In genomic region chr10:110535958-110536891, GRCh38 we compare ENCODE assay signal across 1 cellular context.
TF ChIP-seq lines count a peak whose summit lies in the region.

No MANE protein-coding gene starts in this region.

TF ChIP-seq in GM12878, 131 proteins besides CTCF, POLR2A, EP300 and RAD21 (continued from another document and continues in another):
- TF ChIP-seq, protein P1, sequence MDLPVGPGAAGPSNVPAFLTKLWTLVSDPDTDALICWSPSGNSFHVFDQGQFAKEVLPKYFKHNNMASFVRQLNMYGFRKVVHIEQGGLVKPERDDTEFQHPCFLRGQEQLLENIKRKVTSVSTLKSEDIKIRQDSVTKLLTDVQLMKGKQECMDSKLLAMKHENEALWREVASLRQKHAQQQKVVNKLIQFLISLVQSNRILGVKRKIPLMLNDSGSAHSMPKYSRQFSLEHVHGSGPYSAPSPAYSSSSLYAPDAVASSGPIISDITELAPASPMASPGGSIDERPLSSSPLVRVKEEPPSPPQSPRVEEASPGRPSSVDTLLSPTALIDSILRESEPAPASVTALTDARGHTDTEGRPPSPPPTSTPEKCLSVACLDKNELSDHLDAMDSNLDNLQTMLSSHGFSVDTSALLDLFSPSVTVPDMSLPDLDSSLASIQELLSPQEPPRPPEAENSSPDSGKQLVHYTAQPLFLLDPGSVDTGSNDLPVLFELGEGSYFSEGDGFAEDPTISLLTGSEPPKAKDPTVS (IDR thresholded peaks at IDR 0.05; ENCODE audit: low read depth, low read length): no peak
- TF ChIP-seq PKNOX1 (IDR thresholded peaks at IDR 0.05) (peak; percentile 61), STAT3 (IDR thresholded peaks at IDR 0.05; ENCODE audit: low read depth, low read length) (no peak), RBBP5 (conservative IDR thresholded peaks at IDR 0.05) (no peak), CBFB (IDR thresholded peaks at IDR 0.05; ENCODE audit: low read depth) (peak; percentile 95), JUND (IDR thresholded peaks at IDR 0.05; ENCODE audit: low read depth, low read length) (no peak), SMC3 (IDR thresholded peaks at IDR 0.05; ENCODE audit: borderline replicate concordance, low read length) (peak; percentile 46; the same call in 1 of the 2 replicates), FOXM1 (IDR thresholded peaks at IDR 0.05; ENCODE audit: low read depth, low read length) (peak; percentile 89; the same call in 1 of the 2 replicates), YY1 (IDR thresholded peaks at IDR 0.05; ENCODE audit: low read depth, low read length) (no peak; the same call in 1 of the 2 replicates), ZNF24 (IDR thresholded peaks at IDR 0.05) (no peak), SP1 (IDR thresholded peaks at IDR 0.05; ENCODE audit: low read depth, low read length) (peak; percentile 81), RAD51 (IDR thresholded peaks at IDR 0.05) (no peak), FOS (IDR thresholded peaks at IDR 0.05; ENCODE audit: borderline replicate concordance, extremely low read depth, insufficient read length) (no peak), ZNF274 (IDR thresholded peaks at IDR 0.05; ENCODE audit: insufficient read depth, insufficient read length) (no peak), EED (IDR thresholded peaks at IDR 0.05; ENCODE audit: low read depth) (peak; percentile 97), MEF2B (IDR thresholded peaks at IDR 0.05; ENCODE audit: partially characterized antibody, poor library complexity, severe bottlenecking) (peak; percentile 96), EZH2 (IDR thresholded peaks at IDR 0.05; ENCODE audit: borderline replicate concordance, control insufficient read depth, low read depth, low read length) (no peak), POLR2AphosphoS5 (IDR thresholded peaks at IDR 0.05; ENCODE audit: low read length) (no peak), HDAC6 (IDR thresholded peaks at IDR 0.05; ENCODE audit: unreplicated experiment) (no peak), ZBED1 (IDR thresholded peaks at IDR 0.05; ENCODE audit: borderline replicate concordance) (peak; percentile 88; the same call in 1 of the 2 replicates), BCL3 (IDR thresholded peaks at IDR 0.05; ENCODE audit: borderline replicate concordance, insufficient read depth, low read depth, low read length, poor library complexity, severe bottlenecking) (peak; percentile 78), ZNF207 (IDR thresholded peaks at IDR 0.05; ENCODE audit: borderline replicate concordance) (no peak), KDM1A (IDR thresholded peaks at IDR 0.05; ENCODE audit: borderline replicate concordance) (no peak), KAT2A (conservative IDR thresholded peaks at IDR 0.05; ENCODE audit: control insufficient read depth, low read depth, low read length) (no peak), TCF3 (IDR thresholded peaks at IDR 0.05; ENCODE audit: borderline replicate concordance, insufficient read depth, low read depth, low read length) (0 out of 2 replicates have a peak, but pooled peaks have one; percentile 43), NFXL1 (IDR thresholded peaks at IDR 0.05; ENCODE audit: borderline replicate concordance) (no peak), CUX1 (IDR thresholded peaks at IDR 0.05; ENCODE audit: insufficient replicate concordance, low read depth, low read length) (no peak), PML (IDR thresholded peaks at IDR 0.05; ENCODE audit: low read length) (peak; percentile 80), RELA (IDR thresholded peaks at IDR 0.05; ENCODE audit: borderline replicate concordance, partially characterized antibody) (peak; percentile 98), TAF1 (IDR thresholded peaks at IDR 0.05; ENCODE audit: borderline replicate concordance, low read depth, low read length) (no peak), WRNIP1 (IDR thresholded peaks at IDR 0.05; ENCODE audit: borderline replicate concordance, low read depth, low read length) (no peak), NR2C1 (IDR thresholded peaks at IDR 0.05) (no peak), NFYA (IDR thresholded peaks at IDR 0.05; ENCODE audit: borderline replicate concordance, low read depth, low read length) (no peak), HCFC1 (IDR thresholded peaks at IDR 0.05; ENCODE audit: low read length) (no peak), BMI1 (IDR thresholded peaks at IDR 0.05; ENCODE audit: borderline replicate concordance) (0 out of 2 replicates have a peak, but pooled peaks have one; percentile 22), MAX (IDR thresholded peaks at IDR 0.05; ENCODE audit: low read depth, low read length) (no peak), YBX1 (IDR thresholded peaks at IDR 0.05) (peak; percentile 12; the same call in 1 of the 2 replicates), TCF12 (IDR thresholded peaks at IDR 0.05; ENCODE audit: low read depth, low read length) (peak; percentile 88), IKZF1 (conservative IDR thresholded peaks at IDR 0.05) (peak; percentile 98), TBL1XR1 (IDR thresholded peaks at IDR 0.05; ENCODE audit: low read depth, low read length) (peak; percentile 83; the same call in 1 of the 2 replicates), ZNF217 (IDR thresholded peaks at IDR 0.05) (peak; percentile 26; the same call in 1 of the 2 replicates), CEBPB (IDR thresholded peaks at IDR 0.05; ENCODE audit: borderline replicate concordance in 1 of 2, low read depth in 2 of 2, low read length in 2 of 2) (no peak; a peak in 1 of 4 replicates), FOXK2 (IDR thresholded peaks at IDR 0.05) (no peak), SMARCA5 (IDR thresholded peaks at IDR 0.05) (0 out of 2 replicates have a peak, but pooled peaks have one; percentile 55), CHD2 (IDR thresholded peaks at IDR 0.05; ENCODE audit: borderline replicate concordance, low read depth, low read length) (peak; percentile 65; the same call in 1 of the 2 replicates), BCL11A (IDR thresholded peaks at IDR 0.05; ENCODE audit: low read depth, low read length) (peak; percentile 90), SMAD1 (IDR thresholded peaks at IDR 0.05; ENCODE audit: low read depth, partially characterized antibody) (no peak), ESRRA (IDR thresholded peaks at IDR 0.05; ENCODE audit: low read length) (no peak), JUNB (IDR thresholded peaks at IDR 0.05) (peak; percentile 56)
- TF ChIP-seq, protein P2, sequence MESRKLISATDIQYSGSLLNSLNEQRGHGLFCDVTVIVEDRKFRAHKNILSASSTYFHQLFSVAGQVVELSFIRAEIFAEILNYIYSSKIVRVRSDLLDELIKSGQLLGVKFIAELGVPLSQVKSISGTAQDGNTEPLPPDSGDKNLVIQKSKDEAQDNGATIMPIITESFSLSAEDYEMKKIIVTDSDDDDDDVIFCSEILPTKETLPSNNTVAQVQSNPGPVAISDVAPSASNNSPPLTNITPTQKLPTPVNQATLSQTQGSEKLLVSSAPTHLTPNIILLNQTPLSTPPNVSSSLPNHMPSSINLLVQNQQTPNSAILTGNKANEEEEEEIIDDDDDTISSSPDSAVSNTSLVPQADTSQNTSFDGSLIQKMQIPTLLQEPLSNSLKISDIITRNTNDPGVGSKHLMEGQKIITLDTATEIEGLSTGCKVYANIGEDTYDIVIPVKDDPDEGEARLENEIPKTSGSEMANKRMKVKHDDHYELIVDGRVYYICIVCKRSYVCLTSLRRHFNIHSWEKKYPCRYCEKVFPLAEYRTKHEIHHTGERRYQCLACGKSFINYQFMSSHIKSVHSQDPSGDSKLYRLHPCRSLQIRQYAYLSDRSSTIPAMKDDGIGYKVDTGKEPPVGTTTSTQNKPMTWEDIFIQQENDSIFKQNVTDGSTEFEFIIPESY (IDR thresholded peaks at IDR 0.05): no peak
- TF ChIP-seq, protein P3, sequence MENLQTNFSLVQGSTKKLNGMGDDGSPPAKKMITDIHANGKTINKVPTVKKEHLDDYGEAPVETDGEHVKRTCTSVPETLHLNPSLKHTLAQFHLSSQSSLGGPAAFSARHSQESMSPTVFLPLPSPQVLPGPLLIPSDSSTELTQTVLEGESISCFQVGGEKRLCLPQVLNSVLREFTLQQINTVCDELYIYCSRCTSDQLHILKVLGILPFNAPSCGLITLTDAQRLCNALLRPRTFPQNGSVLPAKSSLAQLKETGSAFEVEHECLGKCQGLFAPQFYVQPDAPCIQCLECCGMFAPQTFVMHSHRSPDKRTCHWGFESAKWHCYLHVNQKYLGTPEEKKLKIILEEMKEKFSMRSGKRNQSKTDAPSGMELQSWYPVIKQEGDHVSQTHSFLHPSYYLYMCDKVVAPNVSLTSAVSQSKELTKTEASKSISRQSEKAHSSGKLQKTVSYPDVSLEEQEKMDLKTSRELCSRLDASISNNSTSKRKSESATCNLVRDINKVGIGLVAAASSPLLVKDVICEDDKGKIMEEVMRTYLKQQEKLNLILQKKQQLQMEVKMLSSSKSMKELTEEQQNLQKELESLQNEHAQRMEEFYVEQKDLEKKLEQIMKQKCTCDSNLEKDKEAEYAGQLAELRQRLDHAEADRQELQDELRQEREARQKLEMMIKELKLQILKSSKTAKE (IDR thresholded peaks at IDR 0.05; ENCODE audit: low read depth, poor library complexity, severe bottlenecking): peak; percentile 88
- TF ChIP-seq, protein P4, sequence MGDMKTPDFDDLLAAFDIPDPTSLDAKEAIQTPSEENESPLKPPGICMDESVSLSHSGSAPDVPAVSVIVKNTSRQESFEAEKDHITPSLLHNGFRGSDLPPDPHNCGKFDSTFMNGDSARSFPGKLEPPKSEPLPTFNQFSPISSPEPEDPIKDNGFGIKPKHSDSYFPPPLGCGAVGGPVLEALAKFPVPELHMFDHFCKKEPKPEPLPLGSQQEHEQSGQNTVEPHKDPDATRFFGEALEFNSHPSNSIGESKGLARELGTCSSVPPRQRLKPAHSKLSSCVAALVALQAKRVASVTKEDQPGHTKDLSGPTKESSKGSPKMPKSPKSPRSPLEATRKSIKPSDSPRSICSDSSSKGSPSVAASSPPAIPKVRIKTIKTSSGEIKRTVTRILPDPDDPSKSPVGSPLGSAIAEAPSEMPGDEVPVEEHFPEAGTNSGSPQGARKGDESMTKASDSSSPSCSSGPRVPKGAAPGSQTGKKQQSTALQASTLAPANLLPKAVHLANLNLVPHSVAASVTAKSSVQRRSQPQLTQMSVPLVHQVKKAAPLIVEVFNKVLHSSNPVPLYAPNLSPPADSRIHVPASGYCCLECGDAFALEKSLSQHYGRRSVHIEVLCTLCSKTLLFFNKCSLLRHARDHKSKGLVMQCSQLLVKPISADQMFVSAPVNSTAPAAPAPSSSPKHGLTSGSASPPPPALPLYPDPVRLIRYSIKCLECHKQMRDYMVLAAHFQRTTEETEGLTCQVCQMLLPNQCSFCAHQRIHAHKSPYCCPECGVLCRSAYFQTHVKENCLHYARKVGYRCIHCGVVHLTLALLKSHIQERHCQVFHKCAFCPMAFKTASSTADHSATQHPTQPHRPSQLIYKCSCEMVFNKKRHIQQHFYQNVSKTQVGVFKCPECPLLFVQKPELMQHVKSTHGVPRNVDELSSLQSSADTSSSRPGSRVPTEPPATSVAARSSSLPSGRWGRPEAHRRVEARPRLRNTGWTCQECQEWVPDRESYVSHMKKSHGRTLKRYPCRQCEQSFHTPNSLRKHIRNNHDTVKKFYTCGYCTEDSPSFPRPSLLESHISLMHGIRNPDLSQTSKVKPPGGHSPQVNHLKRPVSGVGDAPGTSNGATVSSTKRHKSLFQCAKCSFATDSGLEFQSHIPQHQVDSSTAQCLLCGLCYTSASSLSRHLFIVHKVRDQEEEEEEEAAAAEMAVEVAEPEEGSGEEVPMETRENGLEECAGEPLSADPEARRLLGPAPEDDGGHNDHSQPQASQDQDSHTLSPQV (IDR thresholded peaks at IDR 0.05): no peak
